In the genomic region with DNA sequence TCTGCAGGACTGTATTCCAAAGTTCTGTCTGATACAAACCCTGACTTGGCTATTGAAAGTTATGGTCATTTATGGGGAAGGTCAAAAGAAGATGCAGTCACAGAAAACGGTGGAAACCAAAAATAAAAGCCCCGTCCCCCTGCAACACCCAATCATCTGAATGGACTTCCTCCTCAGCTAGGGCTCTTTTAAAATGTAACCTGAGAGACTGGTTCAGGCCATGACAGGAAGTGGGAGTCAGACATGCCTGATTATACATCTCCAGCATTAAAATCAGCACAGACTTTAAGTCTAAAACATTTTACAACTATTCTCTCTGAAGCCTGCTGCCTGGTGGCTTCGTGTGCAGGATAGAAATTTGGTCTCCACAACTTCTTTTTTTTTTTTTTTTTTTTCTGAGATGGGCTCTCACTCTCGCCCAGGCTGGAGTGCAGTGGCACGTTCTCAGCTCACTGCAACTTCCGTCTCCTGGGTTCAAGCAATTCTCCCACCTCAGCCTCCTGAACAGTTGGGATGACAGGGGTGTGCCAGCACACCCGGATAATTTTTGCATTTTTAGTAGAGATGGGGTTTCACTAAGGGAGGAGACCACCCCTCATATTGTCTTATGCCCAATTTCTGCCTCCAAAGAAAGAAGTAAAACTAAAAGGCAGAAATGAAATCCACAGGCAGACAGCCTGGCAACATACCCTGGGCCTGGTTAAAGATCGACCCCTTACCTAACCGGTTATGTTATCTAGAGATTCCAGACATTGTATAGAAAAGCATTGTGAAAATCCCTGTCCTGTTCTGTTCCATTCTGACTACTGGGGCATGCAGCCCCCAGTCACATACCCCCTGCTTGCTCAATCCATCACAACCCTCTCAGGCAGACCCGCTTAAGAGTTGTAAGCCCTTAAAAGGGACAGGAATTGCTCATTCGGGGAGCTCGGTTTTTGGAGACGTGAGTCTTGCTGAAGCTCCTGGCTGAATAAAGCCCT, we compare ENCODE assay signal across 9 cellular contexts. TPM values are rescaled to one million over a fixed set of nuclear protein-coding genes. Genes with fewer than 3 reads are reported as not detected.
DNase-seq lines count a peak whose midpoint lies in the region; ATAC-seq, FAIRE-seq and TF ChIP-seq lines count a peak whose summit lies in the region.
"Had no signal": no experiment of that assay in that cellular context is flagged by ENCODE, and none has a peak within 500 bp of the region (broad histone marks: within the 10 kb centered on the region; RNA-seq: fewer than 3 reads in every experiment).

No MANE protein-coding gene starts in this region.

- H3K9me3 ChIP-seq in pancreas = no peaks in the 10 kb centered on the region
- H3K9me3 ChIP-seq: ascending aorta had no signal

- peak; percentile 34 for DNase-seq in CD1c-positive myeloid dendritic cell (ENCODE audit: extremely low spot score)
- peak; percentile 21 for DNase-seq in dermis blood vessel endothelial cell
- DNase-seq in activated CD4-positive, alpha-beta T cell treated with anti-CD3 and anti-CD28 coated beads, Interleukin-2, amount 50 U/mL, for 1 hour = no peak
- no peak for DNase-seq in pancreas
- no peak for DNase-seq in activated gamma-delta T cell (lab: John Stamatoyannopoulos, UW)

- WGBS in pancreas, 2 donors = 56 to 62% methylated on average over 13 of the region's 13 CpGs

- TF ChIP-seq CTCF in pancreas (IDR thresholded peaks at IDR 0.05) = no peak

- no peak for FAIRE-seq in pancreas (lab: Jason Lieb, UNC)

- ATAC-seq in GM19395 (IDR thresholded peaks at IDR 0.05; ENCODE audit: unreplicated experiment) (peak; percentile 73), HG03571 (IDR thresholded peaks at IDR 0.05; ENCODE audit: unreplicated experiment) (peak; percentile 70), HG02884 (IDR thresholded peaks at IDR 0.05; ENCODE audit: unreplicated experiment) (no peak), pancreas (no peak)

- H3K27me3 ChIP-seq in pancreas = no peaks in the 10 kb centered on the region
- H3K27me3 ChIP-seq: ascending aorta had no signal

- no peak overlapping the region for H3K4me3 ChIP-seq in pancreas
- H3K4me3 ChIP-seq: ascending aorta had no signal

- intact Hi-C loops in pancreas (cut with DNase I) = no loop called here

- no peaks in the 10 kb centered on the region for H3K36me3 ChIP-seq in pancreas

- H3K27ac ChIP-seq in pancreas = no peak overlapping the region
- H3K27ac ChIP-seq: ascending aorta had no signal

- no peaks in the 10 kb centered on the region for H3K4me1 ChIP-seq in pancreas
- H3K4me1 ChIP-seq: ascending aorta had no signal

RNA-seq across cellular contexts. Expression of a gene that starts 30.1 kb away (rescaled TPM):
- total RNA-seq in dermis blood vessel endothelial cell = 15.5 and 27.9 TPM in 2 replicates
- 1 to 10 TPM in 4 of 6 donors, under 1 TPM in 2; 0.46 to 8.2 (median 2.8) TPM for total RNA-seq in pancreas
- 1 to 10 TPM; 3.7 to 6.0 TPM for polyA plus RNA-seq in pancreas

RNA-seq across cellular contexts. Expression of a gene that starts 56.9 kb away (rescaled TPM):
- total RNA-seq in dermis blood vessel endothelial cell (12.9 and 22.4 TPM in 2 replicates), pancreas (10 to 100 TPM in 4 of 6 donors, 1 to 10 TPM in 2; 8.4 to 15.4 (median 12.2) TPM)
- polyA plus RNA-seq in pancreas = 1 to 10 TPM; 5.4 to 7.7 TPM

Comparison
In these comparisons a context has a peak if more than half of its experiments do, and no peak if none do; other contexts are left out.
1. DNase-seq: peak in CD1c-positive myeloid dendritic cell (single experiment) and dermis blood vessel endothelial cell (single experiment); none in activated CD4-positive, alpha-beta T cell treated with anti-CD3 and anti-CD28 coated beads, Interleukin-2, amount 50 U/mL, for 1 hour (single experiment), pancreas (0 of 6) and activated gamma-delta T cell (single experiment).
2. ATAC-seq: peak in GM19395 (single experiment) and HG03571 (single experiment); none in HG02884 (single experiment) and pancreas (0 of 4).